1 cellular context compared by ENCODE assay signal in genomic region chr1:243739335-243740003, GRCh38.
TF ChIP-seq lines count a peak whose summit lies in the region.

No MANE protein-coding gene starts in this region.

TF ChIP-seq in H1, 55 proteins besides CTCF, POLR2A, EP300 and RAD21 (continued from another document):
- no peak for TF ChIP-seq KDM1A (IDR thresholded peaks at IDR 0.05; ENCODE audit: borderline replicate concordance, low read length)
- no peak for TF ChIP-seq JUND (IDR thresholded peaks at IDR 0.05; ENCODE audit: low read length)
- TF ChIP-seq CBX5 (IDR thresholded peaks at IDR 0.05; ENCODE audit: low read depth, low read length) = no peak
- no peak for TF ChIP-seq EZH2 (IDR thresholded peaks at IDR 0.05; ENCODE audit: low read depth, low read length, severe bottlenecking)
- TF ChIP-seq NANOG (IDR thresholded peaks at IDR 0.05; ENCODE audit: insufficient read depth, low read depth, low read length, poor library complexity, severe bottlenecking) = no peak
- TF ChIP-seq SIN3A (conservative IDR thresholded peaks at IDR 0.05 in 1 of 2, IDR thresholded peaks at IDR 0.05 in 1 of 2; ENCODE audit: low read depth in 1 of 2, low read length in 2 of 2) = no peak
- TF ChIP-seq RNF2 (IDR thresholded peaks at IDR 0.05; ENCODE audit: borderline replicate concordance, low read depth, low read length, missing control alignments, poor library complexity, severe bottlenecking) = no peak
- no peak for TF ChIP-seq FOSL1 (IDR thresholded peaks at IDR 0.05; ENCODE audit: insufficient read depth, low read depth, low read length)
- no peak for TF ChIP-seq EGR1 (IDR thresholded peaks at IDR 0.05; ENCODE audit: borderline replicate concordance, low read depth, low read length)
- TF ChIP-seq ATF2 (IDR thresholded peaks at IDR 0.05; ENCODE audit: low read length) = no peak
TF ChIP-seq in H1: peak in this region for 0.
